26 cellular contexts compared by ENCODE assay signal in genomic region chr10:69876286-69876685, GRCh38.
"Had no signal": no experiment of that assay in that cellular context is flagged by ENCODE, and none has a peak within 500 bp of the region (broad histone marks: within the 10 kb centered on the region; RNA-seq: fewer than 3 reads in every experiment).

No MANE protein-coding gene starts in this region.

- H3K9me3 Mint-ChIP-seq: activated B cell treated with CpG ODN at 0.5 μM for 24 hours; activated naive CD4-positive, alpha-beta T cell treated with anti-CD3 and anti-CD28 coated beads, Interleukin-2, amount 10 ng/mL, durations not matched to agents 7 days and 5 days; activated naive CD4-positive, alpha-beta T cell treated with anti-CD3 and anti-CD28 coated beads, Interleukin-2, amount 50 U/mL, for 72 hours; activated naive CD8-positive, alpha-beta T cell treated with anti-CD3 and anti-CD28 coated beads, Interleukin-2, amount 10 ng/mL, durations not matched to agents 7 days and 5 days; activated T-cell treated with anti-CD3 and anti-CD28 coated beads, Interleukin-2, amount 50 U/mL, for 24 hours; activated T-cell treated with anti-CD3 and anti-CD28 coated beads, Interleukin-2, amount 50 U/mL, for 72 hours; T-helper 2 cell treated with Interferon-gamma antibody and Interleukin-4, amounts not matched to agents 5 μg/mL and 100 μg/mL, for 36 hours had no signal

- H3K4me3 ChIP-seq: ascending aorta, colonic mucosa had no signal

- H3K4me3 Mint-ChIP-seq: activated B cell treated with CpG ODN at 0.5 μM for 24 hours; activated naive CD4-positive, alpha-beta T cell treated with anti-CD3 and anti-CD28 coated beads, Interleukin-2, amount 10 ng/mL, durations not matched to agents 7 days and 5 days; activated naive CD8-positive, alpha-beta T cell treated with anti-CD3 and anti-CD28 coated beads, Interleukin-2, amount 10 ng/mL, durations not matched to agents 7 days and 5 days; activated T-cell treated with anti-CD3 and anti-CD28 coated beads, Interleukin-2, amount 50 U/mL, for 24 hours; activated T-cell treated with anti-CD3 and anti-CD28 coated beads, Interleukin-2, amount 50 U/mL, for 72 hours; T-helper 17 cell; T-helper 2 cell treated with Interferon-gamma antibody and Interleukin-4, amounts not matched to agents 5 μg/mL and 100 μg/mL, for 36 hours had no signal

- H3K27ac ChIP-seq: ascending aorta, brain microvascular endothelial cell, colonic mucosa, WERI-Rb-1 had no signal

- H3K9me3 ChIP-seq: ascending aorta, colonic mucosa had no signal

- H3K4me1 ChIP-seq: colonic mucosa had no signal

- H3K4me1 Mint-ChIP-seq: activated B cell treated with CpG ODN at 0.5 μM for 24 hours; activated naive CD4-positive, alpha-beta T cell treated with anti-CD3 and anti-CD28 coated beads, Interleukin-2, amount 10 ng/mL, durations not matched to agents 7 days and 5 days; activated naive CD8-positive, alpha-beta T cell treated with anti-CD3 and anti-CD28 coated beads, Interleukin-2, amount 10 ng/mL, durations not matched to agents 7 days and 5 days had no signal

- H3K36me3 ChIP-seq: brain microvascular endothelial cell, colonic mucosa, WERI-Rb-1 had no signal

- H3K27me3 ChIP-seq: ascending aorta, brain microvascular endothelial cell, colonic mucosa had no signal

- H3K27ac Mint-ChIP-seq: activated B cell treated with CpG ODN at 0.5 μM for 24 hours; activated naive CD4-positive, alpha-beta T cell treated with anti-CD3 and anti-CD28 coated beads, Interleukin-2, amount 10 ng/mL, durations not matched to agents 7 days and 5 days; activated naive CD4-positive, alpha-beta T cell treated with anti-CD3 and anti-CD28 coated beads, Interleukin-2, amount 50 U/mL, for 72 hours; activated naive CD8-positive, alpha-beta T cell treated with anti-CD3 and anti-CD28 coated beads, Interleukin-2, amount 10 ng/mL, durations not matched to agents 7 days and 5 days; activated T-cell treated with anti-CD3 and anti-CD28 coated beads, Interleukin-2, amount 50 U/mL, for 24 hours; activated T-cell treated with anti-CD3 and anti-CD28 coated beads, Interleukin-2, amount 50 U/mL, for 72 hours; T-helper 17 cell; T-helper 2 cell treated with Interferon-gamma antibody and Interleukin-4, amounts not matched to agents 5 μg/mL and 100 μg/mL, for 36 hours had no signal

- H3K36me3 Mint-ChIP-seq: activated naive CD4-positive, alpha-beta T cell treated with anti-CD3 and anti-CD28 coated beads, Interleukin-2, amount 10 ng/mL, durations not matched to agents 7 days and 5 days; activated naive CD4-positive, alpha-beta T cell treated with anti-CD3 and anti-CD28 coated beads, Interleukin-2, amount 50 U/mL, for 72 hours; activated naive CD8-positive, alpha-beta T cell treated with anti-CD3 and anti-CD28 coated beads, Interleukin-2, amount 10 ng/mL, durations not matched to agents 7 days and 5 days had no signal

- ATAC-seq: activated CD4-positive, CD25-positive, alpha-beta regulatory T cell treated with anti-CD3 and anti-CD28 coated beads, Interleukin-2, amount 50 U/mL, for 24 hours; activated naive CD4-positive, alpha-beta T cell treated with anti-CD3 and anti-CD28 coated beads, Interleukin-2, amount 50 U/mL, for 72 hours; activated T-cell treated with anti-CD3 and anti-CD28 coated beads, Interleukin-2, amount 50 U/mL, for 72 hours; esophagus mucosa; T-helper 17 cell had no signal

- DNase-seq: activated B cell treated with CpG ODN at 0.5 μM for 24 hours; activated CD4-positive, alpha-beta T cell treated with anti-CD3 and anti-CD28 coated beads for 48 hours; activated CD4-positive, alpha-beta T cell treated with anti-CD3 and anti-CD28 coated beads, Interleukin-2, amount 50 U/mL, for 1 hour; activated CD4-positive, alpha-beta T cell treated with anti-CD3 and anti-CD28 coated beads, Interleukin-2, amount 50 U/mL, for 48 hours; activated CD8-positive, alpha-beta memory T cell treated with anti-CD3 and anti-CD28 coated beads, Interleukin-2, amount 50 U/mL, for 48 hours; activated gamma-delta T cell; activated naive CD4-positive, alpha-beta T cell; activated naive CD4-positive, alpha-beta T cell treated with anti-CD3 and anti-CD28 coated beads, Interleukin-2, amount 10 ng/mL, durations not matched to agents 7 days and 5 days; activated naive CD8-positive, alpha-beta T cell treated with anti-CD3 and anti-CD28 coated beads, Interleukin-2, amount 10 ng/mL, durations not matched to agents 7 days and 5 days; activated T-cell treated with anti-CD3 and anti-CD28 coated beads for 4 hours; activated T-cell treated with anti-CD3 and anti-CD28 coated beads, Interleukin-2, amount 50 U/mL, for 24 hours; activated T-cell treated with anti-CD3 and anti-CD28 coated beads, Interleukin-2, amount 50 U/mL, for 72 hours; brain microvascular endothelial cell; colonic mucosa; effector CD8-positive, alpha-beta T cell; foreskin fibroblast; head of caudate nucleus; T-helper 1 cell; T-helper 17 cell; T1000; WERI-Rb-1 had no signal
